ENCODE assay signal across 1 cellular context in genomic region chr13:94119360-94119936, GRCh38.
A peak's percentile ranks its signal among the peaks of the same experiment; 100 is the strongest.
TF ChIP-seq lines count a peak whose summit lies in the region.

No MANE protein-coding gene starts in this region.

TF ChIP-seq in HepG2, 621 proteins besides CTCF, POLR2A, EP300 and RAD21 (continued from another document):
- TF ChIP-seq STAT6 (CRISPR knock-in tag; IDR thresholded peaks at IDR 0.05; ENCODE audit: borderline replicate concordance) (no peak), FOXJ3 (CRISPR knock-in tag; IDR thresholded peaks at IDR 0.05; ENCODE audit: borderline replicate concordance) (peak; percentile 77; the same call in 1 of the 2 replicates), DNMT1 (CRISPR knock-in tag; IDR thresholded peaks at IDR 0.05) (no peak), KAT2B (IDR thresholded peaks at IDR 0.05; ENCODE audit: borderline replicate concordance, low read depth, low read length) (no peak), SALL2 (CRISPR knock-in tag; IDR thresholded peaks at IDR 0.05) (no peak), CEBPZ (IDR thresholded peaks at IDR 0.05; ENCODE audit: low read length) (no peak), FLYWCH1 (CRISPR knock-in tag; IDR thresholded peaks at IDR 0.05) (no peak), ZNF383 (CRISPR knock-in tag; IDR thresholded peaks at IDR 0.05; ENCODE audit: borderline replicate concordance) (no peak), ZNF761 (CRISPR knock-in tag; conservative IDR thresholded peaks at IDR 0.05) (no peak), CENPT (CRISPR knock-in tag; IDR thresholded peaks at IDR 0.05; ENCODE audit: low read depth) (no peak), PBX3 (CRISPR knock-in tag; IDR thresholded peaks at IDR 0.05; ENCODE audit: borderline replicate concordance) (no peak), ZFAT (CRISPR knock-in tag; conservative IDR thresholded peaks at IDR 0.05) (no peak), TEAD2 (CRISPR knock-in tag; IDR thresholded peaks at IDR 0.05) (no peak), KDM2A (CRISPR knock-in tag; IDR thresholded peaks at IDR 0.05; ENCODE audit: borderline replicate concordance, low read depth) (0 out of 2 replicates have a peak, but pooled peaks have one; percentile 27), ZNF431 (CRISPR knock-in tag; IDR thresholded peaks at IDR 0.05; ENCODE audit: borderline replicate concordance, low read depth) (no peak), ZNF30 (CRISPR knock-in tag; IDR thresholded peaks at IDR 0.05) (no peak), NFE2L2 (IDR thresholded peaks at IDR 0.05; ENCODE audit: low read length) (no peak), ZNF878 (CRISPR knock-in tag; IDR thresholded peaks at IDR 0.05) (0 out of 2 replicates have a peak, but pooled peaks have one; percentile 27), ZNF513 (CRISPR knock-in tag; conservative IDR thresholded peaks at IDR 0.05) (no peak), ZNF577 (CRISPR knock-in tag; IDR thresholded peaks at IDR 0.05; ENCODE audit: borderline replicate concordance, low read depth) (no peak), NCOA5 (CRISPR knock-in tag; IDR thresholded peaks at IDR 0.05) (no peak), MAFF (IDR thresholded peaks at IDR 0.05; ENCODE audit: low read depth, low read length) (no peak), CHD2 (IDR thresholded peaks at IDR 0.05; ENCODE audit: low read depth, low read length) (no peak), SNAI1 (CRISPR knock-in tag; IDR thresholded peaks at IDR 0.05; ENCODE audit: borderline replicate concordance) (0 out of 2 replicates have a peak, but pooled peaks have one; percentile 68), SRSF9 (IDR thresholded peaks at IDR 0.05; ENCODE audit: borderline replicate concordance, insufficient read depth, low read depth, low read length, poor library complexity, severe bottlenecking) (no peak), IRX3 (CRISPR knock-in tag; IDR thresholded peaks at IDR 0.05; ENCODE audit: borderline replicate concordance, low read depth) (no peak), HHEX (CRISPR knock-in tag; IDR thresholded peaks at IDR 0.05) (no peak), ZNF75D (CRISPR knock-in tag; IDR thresholded peaks at IDR 0.05; ENCODE audit: borderline replicate concordance) (no peak), MTERF4 (CRISPR knock-in tag; IDR thresholded peaks at IDR 0.05) (no peak), MTA3 (CRISPR knock-in tag; IDR thresholded peaks at IDR 0.05) (no peak), SRY (CRISPR knock-in tag; IDR thresholded peaks at IDR 0.05) (no peak), ZNF615 (CRISPR knock-in tag; IDR thresholded peaks at IDR 0.05; ENCODE audit: borderline replicate concordance) (no peak), ZNF512 (CRISPR knock-in tag; IDR thresholded peaks at IDR 0.05) (no peak), TBX3 (IDR thresholded peaks at IDR 0.05; ENCODE audit: borderline replicate concordance) (no peak), FUBP1 (CRISPR knock-in tag; IDR thresholded peaks at IDR 0.05; ENCODE audit: borderline replicate concordance) (no peak), ZNF232 (CRISPR knock-in tag; IDR thresholded peaks at IDR 0.05; ENCODE audit: borderline replicate concordance) (no peak), ZNF496 (CRISPR knock-in tag; IDR thresholded peaks at IDR 0.05; ENCODE audit: insufficient replicate concordance) (no peak)
